ENCODE assay signal across 8 cellular contexts in genomic region chr17:7242717-7243576, GRCh38. TPM values are rescaled to one million over a fixed set of nuclear protein-coding genes. Genes with fewer than 3 reads are reported as not detected.
DNase-seq lines count a peak whose midpoint lies in the region; ATAC-seq and FAIRE-seq lines count a peak whose summit lies in the region.

No MANE protein-coding gene starts in this region.

- H3K27me3 ChIP-seq in BLaER1 treated with 17β-estradiol and CSF1 and Interleukin-3, amounts not matched to agents 10 nM and 100 nM = no peaks in the 10 kb centered on the region

- peaks cover 19 to 33% (median 24%) of the 10 kb centered on the region in 10 experiments for H3K4me1 ChIP-seq in BLaER1 treated with 17β-estradiol and CSF1 and Interleukin-3, amounts not matched to agents 10 nM and 100 nM
- peaks cover 5% of the 10 kb centered on the region for H3K4me1 ChIP-seq in mesodermal cell (ENCODE audit: control insufficient read depth, insufficient read depth, low read length, poor library complexity, severe bottlenecking)

- H3K9me3 ChIP-seq in BLaER1 treated with 17β-estradiol and CSF1 and Interleukin-3, amounts not matched to agents 10 nM and 100 nM (replicated peaks in 1 of 11) = no peaks in the 10 kb centered on the region
- H3K9me3 ChIP-seq in mesodermal cell (ENCODE audit: control insufficient read depth, low read length) = no peaks in the 10 kb centered on the region

- ATAC-seq in GM19438 (IDR thresholded peaks at IDR 0.05; ENCODE audit: low read depth, unreplicated experiment) = peak; percentile 32

- DNase-seq in HT-29 (ENCODE audit: low spot score) = peak; percentile 89
- peak; percentile 87 to 88 for DNase-seq in NOMO-1 (lab: John Stamatoyannopoulos, UW; ENCODE audit: unreplicated experiment in 2 of 2)
- peak; percentile 94 for DNase-seq in activated CD8-positive, alpha-beta memory T cell treated with anti-CD3 and anti-CD28 coated beads, Interleukin-2, amount 50 U/mL, for 1 hour (ENCODE audit: extremely low read depth)
- peak; percentile 86 for DNase-seq in stimulated activated CD8-positive, alpha-beta memory T cell treated with anti-CD3 and anti-CD28 coated beads, Interleukin-15, amount 100 ng/mL, for 1 hour (ENCODE audit: low read depth)

- H4K20me1 ChIP-seq in BLaER1 treated with 17β-estradiol and CSF1 and Interleukin-3, amounts not matched to agents 10 nM and 100 nM = peaks cover 4 to 31% (median 18%) of the 10 kb centered on the region in 11 experiments; a peak in 15 of 22 replicates

- H3K27ac ChIP-seq in BLaER1 treated with 17β-estradiol and CSF1 and Interleukin-3, amounts not matched to agents 10 nM and 100 nM = peak overlapping the region; percentile 85 to 100 (median 96)
- H3K27ac ChIP-seq in mesodermal cell (ENCODE audit: low read depth, low read length, severe bottlenecking) = peak overlapping the region; percentile 97

- peak overlapping the region; percentile 87 to 100 (median 97) for H3K4me2 ChIP-seq in BLaER1 treated with 17β-estradiol and CSF1 and Interleukin-3, amounts not matched to agents 10 nM and 100 nM

- peak; percentile 43 for FAIRE-seq in endometrium (lab: Jason Lieb, UNC)

- H3K36me3 ChIP-seq in BLaER1 treated with 17β-estradiol and CSF1 and Interleukin-3, amounts not matched to agents 10 nM and 100 nM = peaks cover 42 to 63% (median 52%) of the 10 kb centered on the region in 11 experiments
- peaks cover 52% of the 10 kb centered on the region for H3K36me3 ChIP-seq in mesodermal cell (ENCODE audit: control insufficient read depth, insufficient read depth, low read length)

- peak overlapping the region; percentile 86 to 99 (median 90) for H3K4me3 ChIP-seq in BLaER1 treated with 17β-estradiol and CSF1 and Interleukin-3, amounts not matched to agents 10 nM and 100 nM
- H3K4me3 ChIP-seq in mesodermal cell (ENCODE audit: extremely low read depth, insufficient read depth, low read length, poor library complexity, severe bottlenecking) = peak overlapping the region; percentile 84

- WGBS in mesodermal cell (ENCODE audit: insufficient coverage in 2 of 2), 2 experiments = 2 to 5% methylated on average over 48 to 50 of the region's 50 CpGs

- H3K9ac ChIP-seq in BLaER1 treated with 17β-estradiol and CSF1 and Interleukin-3, amounts not matched to agents 10 nM and 100 nM = peak overlapping the region; percentile 91 to 100 (median 96)

RNA-seq across cellular contexts. Expression of gene GABARAP, which starts 0.7 kb away (rescaled TPM):
- total RNA-seq in HT-29 (2014; rRNA removed; shearing (Covaris generic)) = 72.3 and 84.0 TPM in 2 replicates
- 588 TPM for polyA plus RNA-seq in mesodermal cell (2013, experiment 1 of 2)
- 514 TPM for polyA plus RNA-seq in mesodermal cell (2013, experiment 2 of 2)

RNA-seq across cellular contexts. Expression of gene PHF23, which starts 3.7 kb away (rescaled TPM):
- total RNA-seq in HT-29 (2014; rRNA removed; shearing (Covaris generic)) = 29.3 and 31.7 TPM in 2 replicates
- polyA plus RNA-seq in mesodermal cell (2013, experiment 1 of 2) = 55.4 TPM
- 46.8 TPM for polyA plus RNA-seq in mesodermal cell (2013, experiment 2 of 2)

RNA-seq across cellular contexts. Expression of gene CTDNEP1, which starts 8.6 kb away (rescaled TPM):
- 32.8 and 51.4 TPM in 2 replicates for total RNA-seq in HT-29 (2014; rRNA removed; shearing (Covaris generic))
- 140 TPM for polyA plus RNA-seq in mesodermal cell (2013, experiment 1 of 2)
- 135 TPM for polyA plus RNA-seq in mesodermal cell (2013, experiment 2 of 2)

RNA-seq across cellular contexts. Expression of gene DVL2, which starts 8.6 kb away (rescaled TPM):
- 42.6 and 48.6 TPM in 2 replicates for total RNA-seq in HT-29 (2014; rRNA removed; shearing (Covaris generic))
- polyA plus RNA-seq in mesodermal cell (2013, experiment 1 of 2) = 67.5 TPM
- polyA plus RNA-seq in mesodermal cell (2013, experiment 2 of 2) = 54.8 TPM

RNA-seq across cellular contexts. Expression of gene ELP5, which starts 9.1 kb away (rescaled TPM):
- total RNA-seq in HT-29 (2014; rRNA removed; shearing (Covaris generic)) = 46.5 and 46.7 TPM in 2 replicates
- 62.5 TPM for polyA plus RNA-seq in mesodermal cell (2013, experiment 1 of 2)
- polyA plus RNA-seq in mesodermal cell (2013, experiment 2 of 2) = 51.1 TPM

Comparison
In these comparisons a context has a peak if more than half of its experiments do, and no peak if none do; other contexts are left out.
1. Peak in every context shown above with its lines: DNase-seq, ATAC-seq, H3K4me3 ChIP-seq and H3K27ac ChIP-seq.